ENCODE assay signal across 8 cellular contexts in genomic region chr6:137043710-137044365, GRCh38. TPM values are rescaled to one million over a fixed set of nuclear protein-coding genes. Genes with fewer than 3 reads are reported as not detected.
A peak's percentile ranks its signal among the peaks of the same experiment; 100 is the strongest.
DNase-seq lines count a peak whose midpoint lies in the region; ATAC-seq and TF ChIP-seq lines count a peak whose summit lies in the region.

No MANE protein-coding gene starts in this region.

- H3K4me1 Mint-ChIP-seq in HFFc6 (ENCODE audit: low read depth) (peaks cover 5% of the 10 kb centered on the region), glutamatergic neuron (ENCODE audit: low read depth, unreplicated experiment) (no peaks in the 10 kb centered on the region)
- no peaks in the 10 kb centered on the region for H3K4me1 Mint-ChIP-seq in activated T-helper 17 cell treated with anti-CD3 and anti-CD28 coated beads, Interleukin-2, amount 50 U/mL, for 72 hours

- H3K9me3 Mint-ChIP-seq in HFFc6 (no peaks in the 10 kb centered on the region), glutamatergic neuron (ENCODE audit: unreplicated experiment) (peaks cover 1% of the 10 kb centered on the region)
- H3K9me3 Mint-ChIP-seq in activated T-helper 17 cell treated with anti-CD3 and anti-CD28 coated beads, Interleukin-2, amount 50 U/mL, for 72 hours: no peaks in the 10 kb centered on the region

- peak overlapping the region; percentile 88 for H2AFZ ChIP-seq in osteoblast (ENCODE audit: low read length)

- H3K36me3 ChIP-seq in osteoblast (ENCODE audit: insufficient read depth, low read length): no peaks in the 10 kb centered on the region

- H3K27me3 ChIP-seq in osteoblast (ENCODE audit: insufficient read depth, low read length): peaks cover 41% of the 10 kb centered on the region

- H3K27ac ChIP-seq in osteoblast (ENCODE audit: low read depth, low read length): no peak overlapping the region

- TF ChIP-seq CTCF in HFFc6 (IDR thresholded peaks at IDR 0.05) (no peak), glutamatergic neuron (IDR thresholded peaks at IDR 0.05; ENCODE audit: partially characterized antibody, unreplicated experiment) (no peak), osteoblast (IDR thresholded peaks at IDR 0.05; ENCODE audit: extremely low read depth, low read depth, low read length) (no peak)

- DNase-seq in DMS 273 (lab: John Stamatoyannopoulos, UW; ENCODE audit: unreplicated experiment) (peak; percentile 82), HFFc6 (no peak), glutamatergic neuron (no peak), osteoblast (ENCODE audit: insufficient read length, low spot score, missing footprints) (peak; percentile 90), HuH-7 (ENCODE audit: low spot score) (no peak)

- ATAC-seq in activated T-helper 17 cell treated with anti-CD3 and anti-CD28 coated beads, Interleukin-2, amount 50 U/mL, for 72 hours (replicated peaks): peak; percentile 28
- no peak for ATAC-seq in GM18907 (IDR thresholded peaks at IDR 0.05; ENCODE audit: unreplicated experiment)
- no peak for ATAC-seq in GM21786 (IDR thresholded peaks at IDR 0.05; ENCODE audit: unreplicated experiment)

- peak overlapping the region; percentile 79 for H3K4me3 ChIP-seq in osteoblast (ENCODE audit: insufficient read depth, low read length)

- no peaks in the 10 kb centered on the region for H3K36me3 Mint-ChIP-seq in HFFc6 (ENCODE audit: low read depth)
- H3K36me3 Mint-ChIP-seq in activated T-helper 17 cell treated with anti-CD3 and anti-CD28 coated beads, Interleukin-2, amount 50 U/mL, for 72 hours (ENCODE audit: low read depth): no peaks in the 10 kb centered on the region
- peaks cover 9% of the 10 kb centered on the region for H3K36me3 Mint-ChIP-seq in glutamatergic neuron (ENCODE audit: unreplicated experiment)

- peak overlapping the region; percentile 91 for H3K4me2 ChIP-seq in osteoblast (ENCODE audit: insufficient read depth, low read length)

- H3K27me3 Mint-ChIP-seq in HFFc6 (ENCODE audit: insufficient read depth): peaks cover 20% of the 10 kb centered on the region
- peaks cover 78% of the 10 kb centered on the region for H3K27me3 Mint-ChIP-seq in activated T-helper 17 cell treated with anti-CD3 and anti-CD28 coated beads, Interleukin-2, amount 50 U/mL, for 72 hours
- H3K27me3 Mint-ChIP-seq in glutamatergic neuron (ENCODE audit: unreplicated experiment): peaks cover 10% of the 10 kb centered on the region

- peak overlapping the region; percentile 92 for H3K4me3 Mint-ChIP-seq in HFFc6
- H3K4me3 Mint-ChIP-seq in activated T-helper 17 cell treated with anti-CD3 and anti-CD28 coated beads, Interleukin-2, amount 50 U/mL, for 72 hours: peak overlapping the region; percentile 69
- H3K4me3 Mint-ChIP-seq in glutamatergic neuron (ENCODE audit: unreplicated experiment): peak overlapping the region; percentile 72

- no peaks in the 10 kb centered on the region for H4K20me1 ChIP-seq in osteoblast (ENCODE audit: insufficient read depth, low read length)

- no peaks in the 10 kb centered on the region for H3K9me3 ChIP-seq in osteoblast (ENCODE audit: low read depth, low read length)

- H3K27ac Mint-ChIP-seq in HFFc6 (no peak overlapping the region), glutamatergic neuron (ENCODE audit: unreplicated experiment) (no peak overlapping the region)
- no peak overlapping the region for H3K27ac Mint-ChIP-seq in activated T-helper 17 cell treated with anti-CD3 and anti-CD28 coated beads, Interleukin-2, amount 50 U/mL, for 72 hours

- peaks cover 5% of the 10 kb centered on the region for H3K4me1 ChIP-seq in osteoblast (ENCODE audit: insufficient read depth, low read length)

- H3K79me2 ChIP-seq in osteoblast (ENCODE audit: insufficient read depth, low read length): no peaks in the 10 kb centered on the region

RNA-seq across cellular contexts. Expression of gene IL20RA, which starts 0.9 kb away (rescaled TPM):
- not detected for total RNA-seq in HFFc6 (2021; fragmentation: NEBNext Ultra II Directional; extraction: Animal tissue kit (Norgen Biotek cat#: 25700))
- total RNA-seq in activated T-helper 17 cell treated with anti-CD3 and anti-CD28 coated beads, Interleukin-2, amount 50 U/mL, for 72 hours: under 1 TPM in 1 of 2 donors, not detected in 1; 0.06 TPM
- total RNA-seq in glutamatergic neuron (ENCODE audit: unreplicated experiment) (not detected), osteoblast (0.29 and 0.36 TPM in 2 replicates)

Comparison
In these comparisons a context has a peak if more than half of its experiments do, and no peak if none do; other contexts are left out.
1. DNase-seq: peak in DMS 273 (single experiment) and osteoblast (single experiment); none in HFFc6 (single experiment), glutamatergic neuron (single experiment) and HuH-7 (single experiment).
2. Peak in every context shown above with its lines, with median percentiles within 50 percentile points of each other: H3K4me3 Mint-ChIP-seq.